In the genomic region with DNA sequence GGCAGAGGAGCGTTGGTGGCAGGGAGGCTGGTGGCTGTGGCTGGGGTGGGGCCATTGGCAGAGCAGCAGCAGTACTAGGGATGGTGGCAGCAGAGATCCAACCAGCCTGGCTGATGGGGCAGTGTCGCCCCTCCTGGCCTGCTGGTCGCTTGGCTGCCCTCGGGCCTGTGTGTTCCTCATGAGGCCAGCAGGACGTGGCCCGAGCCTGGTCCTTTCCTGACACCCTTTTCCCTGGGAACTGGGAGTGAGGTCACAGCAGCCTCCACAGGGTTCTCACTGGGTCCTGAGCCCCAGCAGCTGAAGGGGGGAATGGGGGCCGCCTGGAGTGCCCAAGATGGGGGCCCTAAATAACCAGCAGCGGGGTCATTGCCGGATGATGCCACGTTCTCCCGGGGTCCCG, we compare ENCODE assay signal across 1 cellular context.
TF ChIP-seq lines count a peak whose summit lies in the region.

No MANE protein-coding gene starts in this region.

TF ChIP-seq in GM23338, 12 proteins besides CTCF, POLR2A, EP300 and RAD21:
- TF ChIP-seq STAT1 (IDR thresholded peaks at IDR 0.05; ENCODE audit: unreplicated experiment) (no peak), ZNF462 (CRISPR knock-in tag; IDR thresholded peaks at IDR 0.05) (no peak), EZH2 (IDR thresholded peaks at IDR 0.05; ENCODE audit: low read depth, unreplicated experiment) (no peak), REST (IDR thresholded peaks at IDR 0.05; ENCODE audit: unreplicated experiment) (no peak), CREB1 (CRISPR knock-in tag; IDR thresholded peaks at IDR 0.05; ENCODE audit: low read depth) (no peak), EZH2phosphoT487 (IDR thresholded peaks at IDR 0.05; ENCODE audit: unreplicated experiment) (no peak), ZNF114 (CRISPR knock-in tag; IDR thresholded peaks at IDR 0.05) (no peak), ZNF331 (CRISPR knock-in tag; IDR thresholded peaks at IDR 0.05; ENCODE audit: low read depth) (no peak), POLR2AphosphoS5 (IDR thresholded peaks at IDR 0.05; ENCODE audit: low read depth) (no peak), JUNB (IDR thresholded peaks at IDR 0.05; ENCODE audit: unreplicated experiment) (no peak), NANOG (IDR thresholded peaks at IDR 0.05; ENCODE audit: borderline replicate concordance) (no peak)
- TF ChIP-seq, protein P1, sequence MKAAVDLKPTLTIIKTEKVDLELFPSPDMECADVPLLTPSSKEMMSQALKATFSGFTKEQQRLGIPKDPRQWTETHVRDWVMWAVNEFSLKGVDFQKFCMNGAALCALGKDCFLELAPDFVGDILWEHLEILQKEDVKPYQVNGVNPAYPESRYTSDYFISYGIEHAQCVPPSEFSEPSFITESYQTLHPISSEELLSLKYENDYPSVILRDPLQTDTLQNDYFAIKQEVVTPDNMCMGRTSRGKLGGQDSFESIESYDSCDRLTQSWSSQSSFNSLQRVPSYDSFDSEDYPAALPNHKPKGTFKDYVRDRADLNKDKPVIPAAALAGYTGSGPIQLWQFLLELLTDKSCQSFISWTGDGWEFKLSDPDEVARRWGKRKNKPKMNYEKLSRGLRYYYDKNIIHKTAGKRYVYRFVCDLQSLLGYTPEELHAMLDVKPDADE (IDR thresholded peaks at IDR 0.05), result no peak
